In the genomic region with DNA sequence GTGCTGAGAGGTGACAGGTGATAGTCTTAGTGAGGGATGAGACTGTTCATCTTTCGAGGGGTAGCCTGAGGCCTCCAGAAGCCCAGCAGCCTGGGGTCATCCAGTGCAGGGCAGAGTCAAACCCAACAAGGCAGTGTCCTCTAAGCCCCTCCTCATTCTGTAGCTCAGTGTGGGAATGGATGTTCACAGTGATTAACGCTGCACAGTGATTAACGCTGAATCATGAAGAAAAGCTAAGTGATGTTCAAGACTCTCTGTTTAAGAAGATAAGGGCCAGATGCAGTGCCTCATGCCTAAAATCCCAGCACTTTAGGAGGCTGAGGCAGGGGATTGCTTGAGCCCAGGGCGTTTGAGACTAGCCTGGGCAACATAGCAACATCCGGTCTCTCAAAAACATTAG, we compare ENCODE assay signal across 1 cellular context.
TF ChIP-seq lines count a peak whose summit lies in the region.

No MANE protein-coding gene starts in this region.

TF ChIP-seq in K562, 482 proteins besides CTCF, POLR2A, EP300 and RAD21 (continued from another document):
- TF ChIP-seq, protein P1, sequence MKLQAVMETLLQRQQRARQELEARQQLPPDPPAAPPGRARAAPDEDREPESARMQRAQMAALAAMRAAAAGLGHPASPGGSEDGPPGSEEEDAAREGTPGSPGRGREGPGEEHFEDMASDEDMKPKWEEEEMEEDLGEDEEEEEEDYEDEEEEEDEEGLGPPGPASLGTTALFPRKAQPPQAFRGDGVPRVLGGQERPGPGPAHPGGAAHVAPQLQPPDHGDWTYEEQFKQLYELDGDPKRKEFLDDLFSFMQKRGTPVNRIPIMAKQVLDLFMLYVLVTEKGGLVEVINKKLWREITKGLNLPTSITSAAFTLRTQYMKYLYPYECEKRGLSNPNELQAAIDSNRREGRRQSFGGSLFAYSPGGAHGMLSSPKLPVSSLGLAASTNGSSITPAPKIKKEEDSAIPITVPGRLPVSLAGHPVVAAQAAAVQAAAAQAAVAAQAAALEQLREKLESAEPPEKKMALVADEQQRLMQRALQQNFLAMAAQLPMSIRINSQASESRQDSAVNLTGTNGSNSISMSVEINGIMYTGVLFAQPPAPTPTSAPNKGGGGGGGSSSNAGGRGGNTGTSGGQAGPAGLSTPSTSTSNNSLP (IDR thresholded peaks at IDR 0.05; ENCODE audit: borderline replicate concordance, low read depth, low read length): no peak
- TF ChIP-seq KDM1A (IDR thresholded peaks at IDR 0.05) (peak; percentile 76 to 80), BRD9 (IDR thresholded peaks at IDR 0.05; ENCODE audit: low read depth, partially characterized antibody) (no peak), MAFF (IDR thresholded peaks at IDR 0.05; ENCODE audit: low read length) (peak; percentile 49; the same call in 1 of the 2 replicates), MAFG (tag; conservative IDR thresholded peaks at IDR 0.05) (peak; percentile 84), E2F3 (CRISPR knock-in tag; IDR thresholded peaks at IDR 0.05) (no peak), C11orf30 (IDR thresholded peaks at IDR 0.05; ENCODE audit: low read depth) (peak; percentile 90), U2AF1 (optimal IDR thresholded peaks at IDR 0.05; ENCODE audit: low read depth, low read length) (no peak), ATF1 (CRISPR knock-in tag; IDR thresholded peaks at IDR 0.05) (no peak), ATF1 (tag; IDR thresholded peaks at IDR 0.05) (no peak), FOSL1 (tag; conservative IDR thresholded peaks at IDR 0.05) (peak; percentile 56), RCOR1 (IDR thresholded peaks at IDR 0.05; ENCODE audit: borderline replicate concordance in 1 of 2, low read depth in 2 of 2, low read length in 2 of 2) (peak in 1 of 2 experiments; percentile 49; a peak in 1 of 4 replicates), CHD4 (IDR thresholded peaks at IDR 0.05; ENCODE audit: insufficient read depth, insufficient replicate concordance, low read depth, low read length, poor library complexity, severe bottlenecking) (no peak), ZNF830 (CRISPR knock-in tag; IDR thresholded peaks at IDR 0.05) (no peak), CHD1 (IDR thresholded peaks at IDR 0.05; ENCODE audit: low read length) (no peak), ARID1B (IDR thresholded peaks at IDR 0.05) (peak; percentile 69), TEAD4 (IDR thresholded peaks at IDR 0.05; ENCODE audit: low read length) (peak; percentile 61), TEAD4 (CRISPR knock-in tag; IDR thresholded peaks at IDR 0.05; ENCODE audit: borderline replicate concordance) (no peak), ZNF232 (CRISPR knock-in tag; IDR thresholded peaks at IDR 0.05) (no peak), TCF3 (CRISPR knock-in tag; IDR thresholded peaks at IDR 0.05) (peak; percentile 64), HDAC3 (IDR thresholded peaks at IDR 0.05; ENCODE audit: borderline replicate concordance, partially characterized antibody) (no peak), ZNF75A (CRISPR knock-in tag; IDR thresholded peaks at IDR 0.05) (no peak), MAFK (IDR thresholded peaks at IDR 0.05; ENCODE audit: low read length) (peak; percentile 56; the same call in 1 of the 2 replicates), SNRNP70 (optimal IDR thresholded peaks at IDR 0.05; ENCODE audit: low read depth, low read length) (no peak), EWSR1 (IDR thresholded peaks at IDR 0.05; ENCODE audit: borderline replicate concordance, low read depth, partially characterized antibody) (no peak), DPF2 (IDR thresholded peaks at IDR 0.05) (peak; percentile 42; the same call in 1 of the 2 replicates), LARP7 (IDR thresholded peaks at IDR 0.05) (no peak), TAL1 (IDR thresholded peaks at IDR 0.05) (peak; percentile 52; the same call in 1 of the 2 replicates), CBX1 (IDR thresholded peaks at IDR 0.05; ENCODE audit: low read depth) (no peak), CBFA2T3 (IDR thresholded peaks at IDR 0.05) (peak; percentile 85), TRIM24 (IDR thresholded peaks at IDR 0.05) (0 out of 4 replicates have a peak, but pooled peaks of 1 of the 2 experiments have one; percentile 43), ZNF445 (CRISPR knock-in tag; IDR thresholded peaks at IDR 0.05; ENCODE audit: low read depth) (no peak), EP400 (IDR thresholded peaks at IDR 0.05) (no peak), NFE2 (IDR thresholded peaks at IDR 0.05; ENCODE audit: low read depth) (peak; percentile 67)
- TF ChIP-seq, protein P2, sequence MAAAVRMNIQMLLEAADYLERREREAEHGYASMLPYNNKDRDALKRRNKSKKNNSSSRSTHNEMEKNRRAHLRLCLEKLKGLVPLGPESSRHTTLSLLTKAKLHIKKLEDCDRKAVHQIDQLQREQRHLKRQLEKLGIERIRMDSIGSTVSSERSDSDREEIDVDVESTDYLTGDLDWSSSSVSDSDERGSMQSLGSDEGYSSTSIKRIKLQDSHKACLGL (CRISPR knock-in tag; IDR thresholded peaks at IDR 0.05; ENCODE audit: borderline replicate concordance, poor library complexity, severe bottlenecking): no peak
- TF ChIP-seq, protein P3, sequence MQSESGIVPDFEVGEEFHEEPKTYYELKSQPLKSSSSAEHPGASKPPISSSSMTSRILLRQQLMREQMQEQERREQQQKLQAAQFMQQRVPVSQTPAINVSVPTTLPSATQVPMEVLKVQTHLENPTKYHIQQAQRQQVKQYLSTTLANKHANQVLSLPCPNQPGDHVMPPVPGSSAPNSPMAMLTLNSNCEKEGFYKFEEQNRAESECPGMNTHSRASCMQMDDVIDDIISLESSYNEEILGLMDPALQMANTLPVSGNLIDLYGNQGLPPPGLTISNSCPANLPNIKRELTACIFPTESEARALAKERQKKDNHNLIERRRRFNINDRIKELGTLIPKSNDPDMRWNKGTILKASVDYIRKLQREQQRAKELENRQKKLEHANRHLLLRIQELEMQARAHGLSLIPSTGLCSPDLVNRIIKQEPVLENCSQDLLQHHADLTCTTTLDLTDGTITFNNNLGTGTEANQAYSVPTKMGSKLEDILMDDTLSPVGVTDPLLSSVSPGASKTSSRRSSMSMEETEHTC (IDR thresholded peaks at IDR 0.05): no peak
- TF ChIP-seq, protein P4, sequence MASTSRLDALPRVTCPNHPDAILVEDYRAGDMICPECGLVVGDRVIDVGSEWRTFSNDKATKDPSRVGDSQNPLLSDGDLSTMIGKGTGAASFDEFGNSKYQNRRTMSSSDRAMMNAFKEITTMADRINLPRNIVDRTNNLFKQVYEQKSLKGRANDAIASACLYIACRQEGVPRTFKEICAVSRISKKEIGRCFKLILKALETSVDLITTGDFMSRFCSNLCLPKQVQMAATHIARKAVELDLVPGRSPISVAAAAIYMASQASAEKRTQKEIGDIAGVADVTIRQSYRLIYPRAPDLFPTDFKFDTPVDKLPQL (IDR thresholded peaks at IDR 0.05; ENCODE audit: extremely low read depth, insufficient read length): no peak
- TF ChIP-seq, protein P5, sequence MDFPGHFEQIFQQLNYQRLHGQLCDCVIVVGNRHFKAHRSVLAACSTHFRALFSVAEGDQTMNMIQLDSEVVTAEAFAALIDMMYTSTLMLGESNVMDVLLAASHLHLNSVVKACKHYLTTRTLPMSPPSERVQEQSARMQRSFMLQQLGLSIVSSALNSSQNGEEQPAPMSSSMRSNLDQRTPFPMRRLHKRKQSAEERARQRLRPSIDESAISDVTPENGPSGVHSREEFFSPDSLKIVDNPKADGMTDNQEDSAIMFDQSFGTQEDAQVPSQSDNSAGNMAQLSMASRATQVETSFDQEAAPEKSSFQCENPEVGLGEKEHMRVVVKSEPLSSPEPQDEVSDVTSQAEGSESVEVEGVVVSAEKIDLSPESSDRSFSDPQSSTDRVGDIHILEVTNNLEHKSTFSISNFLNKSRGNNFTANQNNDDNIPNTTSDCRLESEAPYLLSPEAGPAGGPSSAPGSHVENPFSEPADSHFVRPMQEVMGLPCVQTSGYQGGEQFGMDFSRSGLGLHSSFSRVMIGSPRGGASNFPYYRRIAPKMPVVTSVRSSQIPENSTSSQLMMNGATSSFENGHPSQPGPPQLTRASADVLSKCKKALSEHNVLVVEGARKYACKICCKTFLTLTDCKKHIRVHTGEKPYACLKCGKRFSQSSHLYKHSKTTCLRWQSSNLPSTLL (IDR thresholded peaks at IDR 0.05): no peak
- TF ChIP-seq, protein P6, sequence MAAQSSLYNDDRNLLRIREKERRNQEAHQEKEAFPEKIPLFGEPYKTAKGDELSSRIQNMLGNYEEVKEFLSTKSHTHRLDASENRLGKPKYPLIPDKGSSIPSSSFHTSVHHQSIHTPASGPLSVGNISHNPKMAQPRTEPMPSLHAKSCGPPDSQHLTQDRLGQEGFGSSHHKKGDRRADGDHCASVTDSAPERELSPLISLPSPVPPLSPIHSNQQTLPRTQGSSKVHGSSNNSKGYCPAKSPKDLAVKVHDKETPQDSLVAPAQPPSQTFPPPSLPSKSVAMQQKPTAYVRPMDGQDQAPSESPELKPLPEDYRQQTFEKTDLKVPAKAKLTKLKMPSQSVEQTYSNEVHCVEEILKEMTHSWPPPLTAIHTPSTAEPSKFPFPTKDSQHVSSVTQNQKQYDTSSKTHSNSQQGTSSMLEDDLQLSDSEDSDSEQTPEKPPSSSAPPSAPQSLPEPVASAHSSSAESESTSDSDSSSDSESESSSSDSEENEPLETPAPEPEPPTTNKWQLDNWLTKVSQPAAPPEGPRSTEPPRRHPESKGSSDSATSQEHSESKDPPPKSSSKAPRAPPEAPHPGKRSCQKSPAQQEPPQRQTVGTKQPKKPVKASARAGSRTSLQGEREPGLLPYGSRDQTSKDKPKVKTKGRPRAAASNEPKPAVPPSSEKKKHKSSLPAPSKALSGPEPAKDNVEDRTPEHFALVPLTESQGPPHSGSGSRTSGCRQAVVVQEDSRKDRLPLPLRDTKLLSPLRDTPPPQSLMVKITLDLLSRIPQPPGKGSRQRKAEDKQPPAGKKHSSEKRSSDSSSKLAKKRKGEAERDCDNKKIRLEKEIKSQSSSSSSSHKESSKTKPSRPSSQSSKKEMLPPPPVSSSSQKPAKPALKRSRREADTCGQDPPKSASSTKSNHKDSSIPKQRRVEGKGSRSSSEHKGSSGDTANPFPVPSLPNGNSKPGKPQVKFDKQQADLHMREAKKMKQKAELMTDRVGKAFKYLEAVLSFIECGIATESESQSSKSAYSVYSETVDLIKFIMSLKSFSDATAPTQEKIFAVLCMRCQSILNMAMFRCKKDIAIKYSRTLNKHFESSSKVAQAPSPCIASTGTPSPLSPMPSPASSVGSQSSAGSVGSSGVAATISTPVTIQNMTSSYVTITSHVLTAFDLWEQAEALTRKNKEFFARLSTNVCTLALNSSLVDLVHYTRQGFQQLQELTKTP (IDR thresholded peaks at IDR 0.05; ENCODE audit: low read depth in 1 of 2, partially characterized antibody in 2 of 2): no peak
- TF ChIP-seq, protein P7, sequence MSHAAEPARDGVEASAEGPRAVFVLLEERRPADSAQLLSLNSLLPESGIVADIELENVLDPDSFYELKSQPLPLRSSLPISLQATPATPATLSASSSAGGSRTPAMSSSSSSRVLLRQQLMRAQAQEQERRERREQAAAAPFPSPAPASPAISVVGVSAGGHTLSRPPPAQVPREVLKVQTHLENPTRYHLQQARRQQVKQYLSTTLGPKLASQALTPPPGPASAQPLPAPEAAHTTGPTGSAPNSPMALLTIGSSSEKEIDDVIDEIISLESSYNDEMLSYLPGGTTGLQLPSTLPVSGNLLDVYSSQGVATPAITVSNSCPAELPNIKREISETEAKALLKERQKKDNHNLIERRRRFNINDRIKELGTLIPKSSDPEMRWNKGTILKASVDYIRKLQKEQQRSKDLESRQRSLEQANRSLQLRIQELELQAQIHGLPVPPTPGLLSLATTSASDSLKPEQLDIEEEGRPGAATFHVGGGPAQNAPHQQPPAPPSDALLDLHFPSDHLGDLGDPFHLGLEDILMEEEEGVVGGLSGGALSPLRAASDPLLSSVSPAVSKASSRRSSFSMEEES (CRISPR knock-in tag; IDR thresholded peaks at IDR 0.05): no peak
TF ChIP-seq in K562: peak in this region for 18.
